In the genomic region with DNA sequence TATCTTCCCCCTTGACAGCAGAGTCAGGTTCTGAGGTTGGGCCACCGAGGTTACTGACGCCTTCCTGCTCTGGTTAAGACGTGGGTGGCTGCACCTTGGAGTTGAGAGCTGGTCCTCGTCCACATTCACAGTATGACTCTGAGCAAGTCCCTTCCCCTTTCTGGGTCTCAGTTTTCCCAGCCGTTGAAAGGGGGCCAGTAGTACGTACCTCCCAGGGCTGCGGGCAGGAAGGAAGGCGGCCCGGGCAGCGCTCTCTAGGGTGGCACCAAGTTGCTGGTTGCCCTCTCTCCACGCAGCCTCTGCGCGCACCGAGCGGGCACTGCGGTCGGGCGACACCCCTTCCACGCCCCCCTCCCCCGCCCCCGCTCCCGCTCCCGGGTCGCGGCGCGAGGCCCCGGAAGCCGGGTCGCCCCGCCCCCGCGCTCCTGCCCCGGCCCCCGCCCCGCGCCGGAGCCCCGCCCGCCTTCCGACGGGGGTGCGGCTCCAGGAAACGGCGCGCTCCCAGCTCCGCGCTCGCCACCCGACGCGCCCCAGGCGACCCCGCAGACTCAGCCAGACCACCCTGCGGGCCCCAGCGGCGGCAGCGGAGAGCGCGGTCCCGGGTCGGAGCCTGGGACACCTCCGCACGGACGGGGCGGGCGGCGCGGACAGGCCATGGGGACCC, we compare ENCODE assay signal across 1 cellular context.
A peak's percentile ranks its signal among the peaks of the same experiment; 100 is the strongest.
TF ChIP-seq lines count a peak whose summit lies in the region.

A gene (plus strand): TSS at position 486 of the 664 bp plus-strand sequence. CDS start 250 bp downstream, outside the sequence.

TF ChIP-seq in GM12878, 131 proteins besides CTCF, POLR2A, EP300 and RAD21 (continued from another document and continues in another):
- TF ChIP-seq NFXL1 (IDR thresholded peaks at IDR 0.05; ENCODE audit: borderline replicate concordance), result no peak
- no peak; the same call in 1 of the 2 replicates for TF ChIP-seq HDGF (IDR thresholded peaks at IDR 0.05)
- no peak for TF ChIP-seq ZNF274 (IDR thresholded peaks at IDR 0.05; ENCODE audit: insufficient read depth, insufficient read length)
- TF ChIP-seq ZNF207 (IDR thresholded peaks at IDR 0.05; ENCODE audit: borderline replicate concordance), result no peak
- TF ChIP-seq ZNF217 (IDR thresholded peaks at IDR 0.05), result peak; percentile 71
- TF ChIP-seq, protein P1, sequence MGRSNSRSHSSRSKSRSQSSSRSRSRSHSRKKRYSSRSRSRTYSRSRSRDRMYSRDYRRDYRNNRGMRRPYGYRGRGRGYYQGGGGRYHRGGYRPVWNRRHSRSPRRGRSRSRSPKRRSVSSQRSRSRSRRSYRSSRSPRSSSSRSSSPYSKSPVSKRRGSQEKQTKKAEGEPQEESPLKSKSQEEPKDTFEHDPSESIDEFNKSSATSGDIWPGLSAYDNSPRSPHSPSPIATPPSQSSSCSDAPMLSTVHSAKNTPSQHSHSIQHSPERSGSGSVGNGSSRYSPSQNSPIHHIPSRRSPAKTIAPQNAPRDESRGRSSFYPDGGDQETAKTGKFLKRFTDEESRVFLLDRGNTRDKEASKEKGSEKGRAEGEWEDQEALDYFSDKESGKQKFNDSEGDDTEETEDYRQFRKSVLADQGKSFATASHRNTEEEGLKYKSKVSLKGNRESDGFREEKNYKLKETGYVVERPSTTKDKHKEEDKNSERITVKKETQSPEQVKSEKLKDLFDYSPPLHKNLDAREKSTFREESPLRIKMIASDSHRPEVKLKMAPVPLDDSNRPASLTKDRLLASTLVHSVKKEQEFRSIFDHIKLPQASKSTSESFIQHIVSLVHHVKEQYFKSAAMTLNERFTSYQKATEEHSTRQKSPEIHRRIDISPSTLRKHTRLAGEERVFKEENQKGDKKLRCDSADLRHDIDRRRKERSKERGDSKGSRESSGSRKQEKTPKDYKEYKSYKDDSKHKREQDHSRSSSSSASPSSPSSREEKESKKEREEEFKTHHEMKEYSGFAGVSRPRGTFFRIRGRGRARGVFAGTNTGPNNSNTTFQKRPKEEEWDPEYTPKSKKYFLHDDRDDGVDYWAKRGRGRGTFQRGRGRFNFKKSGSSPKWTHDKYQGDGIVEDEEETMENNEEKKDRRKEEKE (IDR thresholded peaks at IDR 0.05), result no peak
- no peak for TF ChIP-seq CREB1 (IDR thresholded peaks at IDR 0.05; ENCODE audit: low read depth)
- no peak for TF ChIP-seq SREBF1 (IDR thresholded peaks at IDR 0.05; ENCODE audit: low read length)
- TF ChIP-seq CBFB (IDR thresholded peaks at IDR 0.05; ENCODE audit: low read depth), result peak; percentile 77
- peak; percentile 98 for TF ChIP-seq EED (IDR thresholded peaks at IDR 0.05; ENCODE audit: low read depth)
- TF ChIP-seq STAT3 (IDR thresholded peaks at IDR 0.05; ENCODE audit: low read depth, low read length), result no peak
- TF ChIP-seq TCF3 (IDR thresholded peaks at IDR 0.05; ENCODE audit: borderline replicate concordance, insufficient read depth, low read depth, low read length), result no peak
- no peak for TF ChIP-seq ZNF622 (IDR thresholded peaks at IDR 0.05)
- no peak for TF ChIP-seq FOXM1 (IDR thresholded peaks at IDR 0.05; ENCODE audit: low read depth, low read length)
- no peak for TF ChIP-seq ASH2L (IDR thresholded peaks at IDR 0.05; ENCODE audit: borderline replicate concordance, low read depth)
- no peak for TF ChIP-seq MYB (IDR thresholded peaks at IDR 0.05; ENCODE audit: borderline replicate concordance, low read depth, low read length)
- no peak for TF ChIP-seq MEF2A (IDR thresholded peaks at IDR 0.05; ENCODE audit: insufficient read depth, low read depth, low read length)
- TF ChIP-seq PML (IDR thresholded peaks at IDR 0.05; ENCODE audit: low read length), result no peak
- TF ChIP-seq NR2C1 (IDR thresholded peaks at IDR 0.05), result no peak
- no peak; the same call in 1 of the 2 replicates for TF ChIP-seq SMAD5 (IDR thresholded peaks at IDR 0.05; ENCODE audit: low read depth)
- no peak for TF ChIP-seq BRCA1 (IDR thresholded peaks at IDR 0.05; ENCODE audit: low read depth, low read length)
- TF ChIP-seq ATF7 (IDR thresholded peaks at IDR 0.05; ENCODE audit: low read depth), result peak; percentile 25; the same call in 1 of the 2 replicates
- TF ChIP-seq JUND (IDR thresholded peaks at IDR 0.05; ENCODE audit: low read depth, low read length), result peak; percentile 19; the same call in 1 of the 2 replicates
- TF ChIP-seq STAT1 (conservative IDR thresholded peaks at IDR 0.05), result no peak
- peak; percentile 53; the same call in 1 of the 2 replicates for TF ChIP-seq TCF12 (IDR thresholded peaks at IDR 0.05; ENCODE audit: low read depth, low read length)
- TF ChIP-seq DPF2 (IDR thresholded peaks at IDR 0.05), result peak; percentile 84; the same call in 1 of the 2 replicates
- peak; percentile 97 for TF ChIP-seq IKZF1 (conservative IDR thresholded peaks at IDR 0.05)
- TF ChIP-seq, protein P2, sequence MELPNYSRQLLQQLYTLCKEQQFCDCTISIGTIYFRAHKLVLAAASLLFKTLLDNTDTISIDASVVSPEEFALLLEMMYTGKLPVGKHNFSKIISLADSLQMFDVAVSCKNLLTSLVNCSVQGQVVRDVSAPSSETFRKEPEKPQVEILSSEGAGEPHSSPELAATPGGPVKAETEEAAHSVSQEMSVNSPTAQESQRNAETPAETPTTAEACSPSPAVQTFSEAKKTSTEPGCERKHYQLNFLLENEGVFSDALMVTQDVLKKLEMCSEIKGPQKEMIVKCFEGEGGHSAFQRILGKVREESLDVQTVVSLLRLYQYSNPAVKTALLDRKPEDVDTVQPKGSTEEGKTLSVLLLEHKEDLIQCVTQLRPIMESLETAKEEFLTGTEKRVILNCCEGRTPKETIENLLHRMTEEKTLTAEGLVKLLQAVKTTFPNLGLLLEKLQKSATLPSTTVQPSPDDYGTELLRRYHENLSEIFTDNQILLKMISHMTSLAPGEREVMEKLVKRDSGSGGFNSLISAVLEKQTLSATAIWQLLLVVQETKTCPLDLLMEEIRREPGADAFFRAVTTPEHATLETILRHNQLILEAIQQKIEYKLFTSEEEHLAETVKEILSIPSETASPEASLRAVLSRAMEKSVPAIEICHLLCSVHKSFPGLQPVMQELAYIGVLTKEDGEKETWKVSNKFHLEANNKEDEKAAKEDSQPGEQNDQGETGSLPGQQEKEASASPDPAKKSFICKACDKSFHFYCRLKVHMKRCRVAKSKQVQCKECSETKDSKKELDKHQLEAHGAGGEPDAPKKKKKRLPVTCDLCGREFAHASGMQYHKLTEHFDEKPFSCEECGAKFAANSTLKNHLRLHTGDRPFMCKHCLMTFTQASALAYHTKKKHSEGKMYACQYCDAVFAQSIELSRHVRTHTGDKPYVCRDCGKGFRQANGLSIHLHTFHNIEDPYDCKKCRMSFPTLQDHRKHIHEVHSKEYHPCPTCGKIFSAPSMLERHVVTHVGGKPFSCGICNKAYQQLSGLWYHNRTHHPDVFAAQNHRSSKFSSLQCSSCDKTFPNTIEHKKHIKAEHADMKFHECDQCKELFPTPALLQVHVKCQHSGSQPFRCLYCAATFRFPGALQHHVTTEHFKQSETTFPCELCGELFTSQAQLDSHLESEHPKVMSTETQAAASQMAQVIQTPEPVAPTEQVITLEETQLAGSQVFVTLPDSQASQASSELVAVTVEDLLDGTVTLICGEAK (IDR thresholded peaks at IDR 0.05; ENCODE audit: borderline replicate concordance), result no peak
- TF ChIP-seq ZZZ3 (IDR thresholded peaks at IDR 0.05; ENCODE audit: control insufficient read depth, insufficient read length, low read depth), result no peak
- TF ChIP-seq NRF1 (conservative IDR thresholded peaks at IDR 0.05; ENCODE audit: low read depth, low read length), result no peak
- no peak for TF ChIP-seq WRNIP1 (IDR thresholded peaks at IDR 0.05; ENCODE audit: borderline replicate concordance, low read depth, low read length)
- no peak; the same call in 1 of the 2 replicates for TF ChIP-seq RB1 (IDR thresholded peaks at IDR 0.05; ENCODE audit: borderline replicate concordance)
- TF ChIP-seq KLF5 (IDR thresholded peaks at IDR 0.05; ENCODE audit: partially characterized antibody), result no peak
- no peak for TF ChIP-seq KAT2A (conservative IDR thresholded peaks at IDR 0.05; ENCODE audit: control insufficient read depth, low read depth, low read length)
- TF ChIP-seq NFYA (IDR thresholded peaks at IDR 0.05; ENCODE audit: borderline replicate concordance, low read depth, low read length), result no peak
- no peak; the same call in none of the 2 replicates for TF ChIP-seq LARP7 (IDR thresholded peaks at IDR 0.05)
- TF ChIP-seq NBN (IDR thresholded peaks at IDR 0.05), result peak; percentile 75
- TF ChIP-seq CEBPB (IDR thresholded peaks at IDR 0.05; ENCODE audit: borderline replicate concordance in 1 of 2, low read depth in 2 of 2, low read length in 2 of 2), result no peak
- TF ChIP-seq, protein P3, sequence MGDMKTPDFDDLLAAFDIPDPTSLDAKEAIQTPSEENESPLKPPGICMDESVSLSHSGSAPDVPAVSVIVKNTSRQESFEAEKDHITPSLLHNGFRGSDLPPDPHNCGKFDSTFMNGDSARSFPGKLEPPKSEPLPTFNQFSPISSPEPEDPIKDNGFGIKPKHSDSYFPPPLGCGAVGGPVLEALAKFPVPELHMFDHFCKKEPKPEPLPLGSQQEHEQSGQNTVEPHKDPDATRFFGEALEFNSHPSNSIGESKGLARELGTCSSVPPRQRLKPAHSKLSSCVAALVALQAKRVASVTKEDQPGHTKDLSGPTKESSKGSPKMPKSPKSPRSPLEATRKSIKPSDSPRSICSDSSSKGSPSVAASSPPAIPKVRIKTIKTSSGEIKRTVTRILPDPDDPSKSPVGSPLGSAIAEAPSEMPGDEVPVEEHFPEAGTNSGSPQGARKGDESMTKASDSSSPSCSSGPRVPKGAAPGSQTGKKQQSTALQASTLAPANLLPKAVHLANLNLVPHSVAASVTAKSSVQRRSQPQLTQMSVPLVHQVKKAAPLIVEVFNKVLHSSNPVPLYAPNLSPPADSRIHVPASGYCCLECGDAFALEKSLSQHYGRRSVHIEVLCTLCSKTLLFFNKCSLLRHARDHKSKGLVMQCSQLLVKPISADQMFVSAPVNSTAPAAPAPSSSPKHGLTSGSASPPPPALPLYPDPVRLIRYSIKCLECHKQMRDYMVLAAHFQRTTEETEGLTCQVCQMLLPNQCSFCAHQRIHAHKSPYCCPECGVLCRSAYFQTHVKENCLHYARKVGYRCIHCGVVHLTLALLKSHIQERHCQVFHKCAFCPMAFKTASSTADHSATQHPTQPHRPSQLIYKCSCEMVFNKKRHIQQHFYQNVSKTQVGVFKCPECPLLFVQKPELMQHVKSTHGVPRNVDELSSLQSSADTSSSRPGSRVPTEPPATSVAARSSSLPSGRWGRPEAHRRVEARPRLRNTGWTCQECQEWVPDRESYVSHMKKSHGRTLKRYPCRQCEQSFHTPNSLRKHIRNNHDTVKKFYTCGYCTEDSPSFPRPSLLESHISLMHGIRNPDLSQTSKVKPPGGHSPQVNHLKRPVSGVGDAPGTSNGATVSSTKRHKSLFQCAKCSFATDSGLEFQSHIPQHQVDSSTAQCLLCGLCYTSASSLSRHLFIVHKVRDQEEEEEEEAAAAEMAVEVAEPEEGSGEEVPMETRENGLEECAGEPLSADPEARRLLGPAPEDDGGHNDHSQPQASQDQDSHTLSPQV (IDR thresholded peaks at IDR 0.05), result no peak
- TF ChIP-seq PAX8 (IDR thresholded peaks at IDR 0.05), result no peak
- TF ChIP-seq, protein P4, sequence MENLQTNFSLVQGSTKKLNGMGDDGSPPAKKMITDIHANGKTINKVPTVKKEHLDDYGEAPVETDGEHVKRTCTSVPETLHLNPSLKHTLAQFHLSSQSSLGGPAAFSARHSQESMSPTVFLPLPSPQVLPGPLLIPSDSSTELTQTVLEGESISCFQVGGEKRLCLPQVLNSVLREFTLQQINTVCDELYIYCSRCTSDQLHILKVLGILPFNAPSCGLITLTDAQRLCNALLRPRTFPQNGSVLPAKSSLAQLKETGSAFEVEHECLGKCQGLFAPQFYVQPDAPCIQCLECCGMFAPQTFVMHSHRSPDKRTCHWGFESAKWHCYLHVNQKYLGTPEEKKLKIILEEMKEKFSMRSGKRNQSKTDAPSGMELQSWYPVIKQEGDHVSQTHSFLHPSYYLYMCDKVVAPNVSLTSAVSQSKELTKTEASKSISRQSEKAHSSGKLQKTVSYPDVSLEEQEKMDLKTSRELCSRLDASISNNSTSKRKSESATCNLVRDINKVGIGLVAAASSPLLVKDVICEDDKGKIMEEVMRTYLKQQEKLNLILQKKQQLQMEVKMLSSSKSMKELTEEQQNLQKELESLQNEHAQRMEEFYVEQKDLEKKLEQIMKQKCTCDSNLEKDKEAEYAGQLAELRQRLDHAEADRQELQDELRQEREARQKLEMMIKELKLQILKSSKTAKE (IDR thresholded peaks at IDR 0.05; ENCODE audit: low read depth, poor library complexity, severe bottlenecking), result no peak
- TF ChIP-seq TBL1XR1 (IDR thresholded peaks at IDR 0.05; ENCODE audit: low read depth, low read length), result 0 out of 2 replicates have a peak, but pooled peaks have one; percentile 19
- TF ChIP-seq ZBED1 (IDR thresholded peaks at IDR 0.05; ENCODE audit: borderline replicate concordance), result peak; percentile 52; the same call in 1 of the 2 replicates
- TF ChIP-seq SREBF2 (IDR thresholded peaks at IDR 0.05; ENCODE audit: low read length), result no peak
- TF ChIP-seq BMI1 (IDR thresholded peaks at IDR 0.05; ENCODE audit: borderline replicate concordance), result no peak
- TF ChIP-seq CHD1 (IDR thresholded peaks at IDR 0.05; ENCODE audit: low read depth, low read length), result 0 out of 2 replicates have a peak, but pooled peaks have one; percentile 46
- TF ChIP-seq EGR1 (IDR thresholded peaks at IDR 0.05; ENCODE audit: borderline replicate concordance in 1 of 2, low read depth in 2 of 2, low read length in 2 of 2), result peak in 1 of 2 experiments; percentile 92; a peak in 2 of 3 replicates
- TF ChIP-seq HDAC6 (IDR thresholded peaks at IDR 0.05; ENCODE audit: unreplicated experiment), result no peak
- TF ChIP-seq FOS (IDR thresholded peaks at IDR 0.05; ENCODE audit: borderline replicate concordance, extremely low read depth, insufficient read length), result no peak
- no peak for TF ChIP-seq YBX1 (IDR thresholded peaks at IDR 0.05)
- TF ChIP-seq, protein P5, sequence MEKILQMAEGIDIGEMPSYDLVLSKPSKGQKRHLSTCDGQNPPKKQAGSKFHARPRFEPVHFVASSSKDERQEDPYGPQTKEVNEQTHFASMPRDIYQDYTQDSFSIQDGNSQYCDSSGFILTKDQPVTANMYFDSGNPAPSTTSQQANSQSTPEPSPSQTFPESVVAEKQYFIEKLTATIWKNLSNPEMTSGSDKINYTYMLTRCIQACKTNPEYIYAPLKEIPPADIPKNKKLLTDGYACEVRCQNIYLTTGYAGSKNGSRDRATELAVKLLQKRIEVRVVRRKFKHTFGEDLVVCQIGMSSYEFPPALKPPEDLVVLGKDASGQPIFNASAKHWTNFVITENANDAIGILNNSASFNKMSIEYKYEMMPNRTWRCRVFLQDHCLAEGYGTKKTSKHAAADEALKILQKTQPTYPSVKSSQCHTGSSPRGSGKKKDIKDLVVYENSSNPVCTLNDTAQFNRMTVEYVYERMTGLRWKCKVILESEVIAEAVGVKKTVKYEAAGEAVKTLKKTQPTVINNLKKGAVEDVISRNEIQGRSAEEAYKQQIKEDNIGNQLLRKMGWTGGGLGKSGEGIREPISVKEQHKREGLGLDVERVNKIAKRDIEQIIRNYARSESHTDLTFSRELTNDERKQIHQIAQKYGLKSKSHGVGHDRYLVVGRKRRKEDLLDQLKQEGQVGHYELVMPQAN (conservative IDR thresholded peaks at IDR 0.05), result 0 out of 2 replicates have a peak, but pooled peaks have one; percentile 10
- TF ChIP-seq RFX5 (IDR thresholded peaks at IDR 0.05; ENCODE audit: low read depth, low read length), result no peak
- TF ChIP-seq, protein P6, sequence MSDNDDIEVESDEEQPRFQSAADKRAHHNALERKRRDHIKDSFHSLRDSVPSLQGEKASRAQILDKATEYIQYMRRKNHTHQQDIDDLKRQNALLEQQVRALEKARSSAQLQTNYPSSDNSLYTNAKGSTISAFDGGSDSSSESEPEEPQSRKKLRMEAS (IDR thresholded peaks at IDR 0.05; ENCODE audit: low read depth, low read length), result no peak
- no peak for TF ChIP-seq ZSCAN29 (IDR thresholded peaks at IDR 0.05)
- no peak for TF ChIP-seq NFIC (IDR thresholded peaks at IDR 0.05; ENCODE audit: low read depth, low read length)
